Comparison of ENCODE assay signal across 8 cellular contexts in genomic region chr10:49679480-49679893, GRCh38. TPM values are rescaled to one million over a fixed set of nuclear protein-coding genes. Genes with fewer than 3 reads are reported as not detected.
DNase-seq lines count a peak whose midpoint lies in the region; ATAC-seq and TF ChIP-seq lines count a peak whose summit lies in the region.

TSS of gene C10orf53 (plus strand) at chr10:49679651. CDS start at chr10:49679698, 47 bp downstream.

- ATAC-seq in GM19438 (IDR thresholded peaks at IDR 0.05; ENCODE audit: low read depth, unreplicated experiment) (peak; percentile 75), GM21367 (IDR thresholded peaks at IDR 0.05; ENCODE audit: unreplicated experiment) (no peak)

- H3K9me3 ChIP-seq in ectodermal cell (ENCODE audit: control insufficient read depth, low read length) (no peaks in the 10 kb centered on the region), Peyer's patch (no peaks in the 10 kb centered on the region)

- no peak for TF ChIP-seq CTCF in Peyer's patch (IDR thresholded peaks at IDR 0.05)

- no peak for TF ChIP-seq POLR2A in Peyer's patch (IDR thresholded peaks at IDR 0.05)

- WGBS in ectodermal cell, 2 experiments: 20 to 23% methylated on average over 36 of the region's 36 CpGs

- DNase-seq in NCI-H510A (lab: John Stamatoyannopoulos, UW) (peak; percentile 44), medulla oblongata (ENCODE audit: extremely low spot score) (peak; percentile 21), Peyer's patch (no peak), DMS79 (lab: John Stamatoyannopoulos, UW) (no peak), NCI-H1048 (lab: John Stamatoyannopoulos, UW) (no peak)

- H3K36me3 ChIP-seq in ectodermal cell (ENCODE audit: control insufficient read depth, insufficient read depth, low read length) (no peaks in the 10 kb centered on the region), Peyer's patch (no peaks in the 10 kb centered on the region)

- H3K4me3 ChIP-seq in ectodermal cell (ENCODE audit: insufficient read depth, low read depth, low read length): peak within 1 kb of the TSS; percentile 37
- H3K4me3 ChIP-seq in Peyer's patch: no peak within 1 kb of the TSS

- no peaks in the 10 kb centered on the region for H3K4me1 ChIP-seq in ectodermal cell (ENCODE audit: control insufficient read depth, insufficient read depth, low read length)
- H3K4me1 ChIP-seq in Peyer's patch: no peaks in the 10 kb centered on the region

- H3K27ac ChIP-seq in ectodermal cell (ENCODE audit: insufficient read depth, low read depth, low read length, poor library complexity, severe bottlenecking) (no peak within 1 kb of the TSS), Peyer's patch (no peak within 1 kb of the TSS)

- H3K27me3 ChIP-seq in ectodermal cell (ENCODE audit: control insufficient read depth, insufficient read depth, low read length, poor library complexity, severe bottlenecking) (peaks cover 51% of the 10 kb centered on the region), Peyer's patch (peaks cover 0 to 3% of the 10 kb centered on the region in 2 donors)

RNA-seq across cellular contexts. Expression of gene C10orf53, which starts in this region (rescaled TPM):
- polyA plus RNA-seq in ectodermal cell (2013, experiment 1 of 4): not detected
- not detected for polyA plus RNA-seq in ectodermal cell (2013, experiment 2 of 4)
- polyA plus RNA-seq in ectodermal cell (2013, experiment 3 of 4): not detected
- polyA plus RNA-seq in ectodermal cell (2013, experiment 4 of 4): 0.20 TPM
- not detected for total RNA-seq in Peyer's patch

Comparison
In these comparisons a context has a peak if more than half of its experiments do, and no peak if none do; other contexts are left out.
1. DNase-seq: peak in NCI-H510A (single experiment) and medulla oblongata (single experiment); none in Peyer's patch (0 of 3), DMS79 (single experiment) and NCI-H1048 (single experiment).